ENCODE assay signal across 8 cellular contexts in the genomic region with DNA sequence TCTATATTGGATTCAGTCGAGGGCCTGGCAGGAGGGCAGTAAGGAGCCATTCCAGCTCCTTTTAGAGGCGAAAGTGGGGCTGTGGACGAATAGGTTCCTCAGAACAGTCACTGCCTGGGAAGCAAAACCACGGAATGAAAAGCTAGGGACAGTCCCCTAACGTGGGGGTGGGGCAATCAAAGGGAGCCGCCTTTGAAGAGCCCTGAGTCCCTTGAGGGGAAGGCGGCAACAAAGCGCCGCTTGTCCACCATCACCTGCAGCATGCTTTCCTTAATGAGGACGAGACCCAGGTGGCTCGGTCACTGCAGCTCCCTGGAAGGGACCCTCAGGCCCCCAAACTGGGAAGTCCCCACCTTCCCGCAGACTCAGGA.
A peak's percentile ranks its signal among the peaks of the same experiment; 100 is the strongest.
DNase-seq lines count a peak whose midpoint lies in the region; ATAC-seq and TF ChIP-seq lines count a peak whose summit lies in the region.

No MANE protein-coding gene starts in this region.

- TF ChIP-seq EP300 in sigmoid colon (IDR thresholded peaks at IDR 0.05) = no peak

- no peak overlapping the region for H3K4me2 ChIP-seq in HCT116 (ENCODE audit: low read length)

- CTCF ChIA-PET in HCT116 (lab: Charles Lee) = no interaction called here

- no TSS peak for BruUV-seq in HCT116 (replicated peaks; lab: Mats Ljungman, UMichigan)

- H3K9me2 ChIP-seq in HCT116 (ENCODE audit: insufficient read depth) = no peaks in the 10 kb centered on the region

- POLR2A ChIA-PET in HCT116 (lab: Charles Lee) = no interaction called here

- no peak overlapping the region for H2AFZ ChIP-seq in HCT116 (ENCODE audit: low read depth, low read length, poor library complexity, severe bottlenecking)

- DNase-seq in HCT116 (ENCODE audit: low read depth, low spot score) = no peak
- DNase-seq in NCI-H345 (lab: John Stamatoyannopoulos, UW) = peak; percentile 85
- DNase-seq in foreskin keratinocyte = no peak
- DNase-seq in sigmoid colon = peak; percentile 77
- no peak for DNase-seq in AG08395 (ENCODE audit: low spot score)
- no peak for DNase-seq in stimulated activated CD4-positive, alpha-beta T cell treated with anti-CD3 and anti-CD28 coated beads, Interleukin-2, amount 100 ng/mL, for 48 hours

- TF ChIP-seq RAD21 in HCT116 (IDR thresholded peaks at IDR 0.05; ENCODE audit: low read depth) = no peak

- ATAC-seq in HCT116 (no peak), foreskin keratinocyte (no peak), GM18517 (IDR thresholded peaks at IDR 0.05; ENCODE audit: unreplicated experiment) (no peak), GM18873 (IDR thresholded peaks at IDR 0.05; ENCODE audit: low FRiP score, unreplicated experiment) (no peak)

- peaks cover 8 to 9% of the 10 kb centered on the region in 2 experiments; a peak in 3 of 4 replicates for H3K4me1 ChIP-seq in HCT116 (ENCODE audit: control insufficient read depth in 1 of 2, insufficient read depth in 2 of 2, low read length in 2 of 2)
- peaks cover 42% of the 10 kb centered on the region for H3K4me1 ChIP-seq in foreskin keratinocyte
- peaks cover 0 to 88% (median 84%) of the 10 kb centered on the region in 4 donors for H3K4me1 ChIP-seq in sigmoid colon

- H3K27me3 ChIP-seq in HCT116 (ENCODE audit: insufficient read depth, low read length) = no peaks in the 10 kb centered on the region
- no peaks in the 10 kb centered on the region for H3K27me3 ChIP-seq in foreskin keratinocyte
- H3K27me3 ChIP-seq in sigmoid colon = no peaks in the 10 kb centered on the region

- H3K27ac ChIP-seq in HCT116 (ENCODE audit: low read depth, low read length) = no peak overlapping the region
- H3K27ac ChIP-seq in foreskin keratinocyte = peak overlapping the region; percentile 97
- peak overlapping the region; percentile 4 to 79 (median 76) for H3K27ac ChIP-seq in sigmoid colon

- RAD21 ChIA-PET in HCT116 (lab: Charles Lee; ENCODE audit: low non-redundant PET in 1 of 2, low total read pairs in 2 of 2, uncharacterized antibody in 2 of 2, unreplicated experiment in 2 of 2) = no interaction called here

- H3K9ac ChIP-seq in HCT116 (ENCODE audit: low read length) = no peak overlapping the region

- intact Hi-C loops in HCT116 (cut with micrococcal nuclease) = no loop called here
- intact Hi-C loops in sigmoid colon (cut with DNase I) = loop anchor here (2.0 to 10.0 kb wide), 3 partner anchors 230 to 1064 kb away; no protein-coding TSS in a partner anchor

- H3K9me3 ChIP-seq in HCT116 (ENCODE audit: control insufficient read depth in 1 of 2, insufficient read depth in 1 of 2, low read depth in 1 of 2, low read length in 2 of 2) = no peaks in the 10 kb centered on the region
- H3K9me3 ChIP-seq in sigmoid colon = no peaks in the 10 kb centered on the region

- no peaks in the 10 kb centered on the region for H3K36me3 ChIP-seq in HCT116 (ENCODE audit: control insufficient read depth in 1 of 2, insufficient read depth in 2 of 2, low read length in 2 of 2)
- no peaks in the 10 kb centered on the region for H3K36me3 ChIP-seq in sigmoid colon

- no peak for TF ChIP-seq CTCF in HCT116 (IDR thresholded peaks at IDR 0.05 in 2 of 3, conservative IDR thresholded peaks at IDR 0.05 in 1 of 3; ENCODE audit: borderline replicate concordance in 1 of 3, insufficient read depth in 1 of 3, low read depth in 2 of 3, low read length in 2 of 3)
- TF ChIP-seq CTCF in foreskin keratinocyte (conservative IDR thresholded peaks at IDR 0.05) = no peak
- no peak for TF ChIP-seq CTCF in sigmoid colon (IDR thresholded peaks at IDR 0.05)

- H4K20me1 ChIP-seq in HCT116 (ENCODE audit: insufficient read depth) = no peaks in the 10 kb centered on the region

- TF ChIP-seq POLR2A in HCT116 (IDR thresholded peaks at IDR 0.05; ENCODE audit: borderline replicate concordance, extremely low read depth, insufficient read depth, insufficient read length) (no peak), sigmoid colon (IDR thresholded peaks at IDR 0.05) (no peak)

- 22 to 45% methylated on average over 12 of the region's 12 CpGs for WGBS in sigmoid colon, 2 donors

- no peaks in the 10 kb centered on the region for H3K79me2 ChIP-seq in HCT116 (ENCODE audit: insufficient read depth, low read length)

- no peak overlapping the region for H3K4me3 ChIP-seq in HCT116 (replicated peaks in 1 of 2; ENCODE audit: low read depth in 1 of 2, low read length in 2 of 2)
- H3K4me3 ChIP-seq in sigmoid colon = no peak overlapping the region

TF ChIP-seq in HCT116, 20 proteins besides CTCF, POLR2A, EP300 and RAD21:
- TF ChIP-seq TCF7L2 (IDR thresholded peaks at IDR 0.05; ENCODE audit: borderline replicate concordance, extremely low read depth, insufficient read depth, insufficient read length) = peak; percentile 31
- TF ChIP-seq POLR2AphosphoS5 (IDR thresholded peaks at IDR 0.05; ENCODE audit: low read depth, low read length) = no peak
- no peak for TF ChIP-seq SP1 (IDR thresholded peaks at IDR 0.05; ENCODE audit: low read depth)

Comparison
In these comparisons a context has a peak if more than half of its experiments do, and no peak if none do; other contexts are left out.
1. DNase-seq: peak in NCI-H345 (single experiment) and sigmoid colon (single experiment); none in HCT116 (single experiment), foreskin keratinocyte (0 of 2), AG08395 (single experiment) and stimulated activated CD4-positive, alpha-beta T cell treated with anti-CD3 and anti-CD28 coated beads, Interleukin-2, amount 100 ng/mL, for 48 hours (0 of 2).